1 cellular context compared by ENCODE assay signal in the genomic region with DNA sequence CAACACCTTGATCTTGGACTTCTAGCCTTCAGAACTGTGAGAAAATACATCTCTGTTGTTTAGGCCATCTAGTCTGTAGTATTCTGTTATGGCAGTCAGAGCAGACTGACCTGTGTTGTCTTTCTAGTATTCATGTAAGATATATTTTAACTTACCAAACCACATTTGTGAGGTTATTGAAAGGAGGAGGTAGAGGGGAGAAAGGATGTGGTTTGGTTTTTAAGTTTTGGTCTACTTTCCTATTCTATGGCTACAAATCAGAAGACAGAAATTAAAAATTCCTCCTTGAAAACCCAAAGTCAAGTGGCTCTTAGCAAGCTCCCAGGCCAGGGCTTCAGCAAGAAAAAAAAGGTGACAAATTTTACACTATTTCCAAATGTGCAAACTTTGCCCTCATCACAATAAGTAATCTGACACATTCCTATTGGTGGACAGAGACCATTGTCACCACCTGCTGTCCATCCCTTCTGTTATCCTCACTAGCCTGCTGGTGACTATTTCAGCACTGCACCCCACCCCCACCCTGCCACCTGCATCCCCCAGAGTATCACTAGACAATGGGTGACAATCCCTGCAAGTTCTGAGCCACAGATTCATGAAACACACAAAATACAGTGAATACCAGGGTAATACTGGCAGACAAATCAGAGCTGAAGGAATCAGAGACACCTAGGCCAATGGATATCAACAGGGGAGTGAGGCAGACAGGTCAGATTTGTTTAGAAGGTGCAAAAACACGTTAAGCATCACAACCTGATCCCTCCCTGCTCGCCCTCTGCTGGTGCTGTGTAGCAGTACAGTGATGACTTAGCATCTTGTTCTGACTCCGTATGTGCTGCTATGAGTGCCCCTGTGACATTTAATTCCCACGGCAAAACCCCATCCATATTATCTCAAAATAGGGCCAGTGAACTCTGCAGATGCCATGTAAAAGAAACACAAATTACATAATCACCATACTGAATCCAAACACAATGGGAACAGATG.
TF ChIP-seq lines count a peak whose summit lies in the region.

No MANE protein-coding gene starts in this region.

TF ChIP-seq in GM12878, 131 proteins besides CTCF, POLR2A, EP300 and RAD21 (continued from another document):
- TF ChIP-seq, protein P1, sequence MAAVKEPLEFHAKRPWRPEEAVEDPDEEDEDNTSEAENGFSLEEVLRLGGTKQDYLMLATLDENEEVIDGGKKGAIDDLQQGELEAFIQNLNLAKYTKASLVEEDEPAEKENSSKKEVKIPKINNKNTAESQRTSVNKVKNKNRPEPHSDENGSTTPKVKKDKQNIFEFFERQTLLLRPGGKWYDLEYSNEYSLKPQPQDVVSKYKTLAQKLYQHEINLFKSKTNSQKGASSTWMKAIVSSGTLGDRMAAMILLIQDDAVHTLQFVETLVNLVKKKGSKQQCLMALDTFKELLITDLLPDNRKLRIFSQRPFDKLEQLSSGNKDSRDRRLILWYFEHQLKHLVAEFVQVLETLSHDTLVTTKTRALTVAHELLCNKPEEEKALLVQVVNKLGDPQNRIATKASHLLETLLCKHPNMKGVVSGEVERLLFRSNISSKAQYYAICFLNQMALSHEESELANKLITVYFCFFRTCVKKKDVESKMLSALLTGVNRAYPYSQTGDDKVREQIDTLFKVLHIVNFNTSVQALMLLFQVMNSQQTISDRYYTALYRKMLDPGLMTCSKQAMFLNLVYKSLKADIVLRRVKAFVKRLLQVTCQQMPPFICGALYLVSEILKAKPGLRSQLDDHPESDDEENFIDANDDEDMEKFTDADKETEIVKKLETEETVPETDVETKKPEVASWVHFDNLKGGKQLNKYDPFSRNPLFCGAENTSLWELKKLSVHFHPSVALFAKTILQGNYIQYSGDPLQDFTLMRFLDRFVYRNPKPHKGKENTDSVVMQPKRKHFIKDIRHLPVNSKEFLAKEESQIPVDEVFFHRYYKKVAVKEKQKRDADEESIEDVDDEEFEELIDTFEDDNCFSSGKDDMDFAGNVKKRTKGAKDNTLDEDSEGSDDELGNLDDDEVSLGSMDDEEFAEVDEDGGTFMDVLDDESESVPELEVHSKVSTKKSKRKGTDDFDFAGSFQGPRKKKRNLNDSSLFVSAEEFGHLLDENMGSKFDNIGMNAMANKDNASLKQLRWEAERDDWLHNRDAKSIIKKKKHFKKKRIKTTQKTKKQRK (IDR thresholded peaks at IDR 0.05; ENCODE audit: low read depth, low read length) = no peak
- TF ChIP-seq FOXK2 (IDR thresholded peaks at IDR 0.05) = no peak
- peak; percentile 22; the same call in 1 of the 2 replicates for TF ChIP-seq BACH1 (IDR thresholded peaks at IDR 0.05; ENCODE audit: borderline replicate concordance)
- TF ChIP-seq RUNX3 (IDR thresholded peaks at IDR 0.05; ENCODE audit: low read length) = peak; percentile 33; the same call in 1 of the 2 replicates
- no peak for TF ChIP-seq HDGF (IDR thresholded peaks at IDR 0.05)
- TF ChIP-seq EGR1 (IDR thresholded peaks at IDR 0.05; ENCODE audit: borderline replicate concordance in 1 of 2, low read depth in 2 of 2, low read length in 2 of 2) = no peak
